Comparison of ENCODE assay signal across 17 cellular contexts in genomic region chr1:206074839-206075238, GRCh38. TPM values are rescaled to one million over a fixed set of nuclear protein-coding genes. Genes with fewer than 3 reads are reported as not detected.
DNase-seq lines count a peak whose midpoint lies in the region; ATAC-seq, FAIRE-seq and TF ChIP-seq lines count a peak whose summit lies in the region.
"Had no signal": no experiment of that assay in that cellular context is flagged by ENCODE, and none has a peak within 500 bp of the region (broad histone marks: within the 10 kb centered on the region; RNA-seq: fewer than 3 reads in every experiment).

No MANE protein-coding gene starts in this region.

- ATAC-seq in HCT116 = peak; percentile 62; the same call in 1 of the 2 replicates
- ATAC-seq in GM19467 (IDR thresholded peaks at IDR 0.05; ENCODE audit: unreplicated experiment) = no peak

- H3K9me3 ChIP-seq in BE2C (no peaks in the 10 kb centered on the region), HCT116 (ENCODE audit: control insufficient read depth in 1 of 2, insufficient read depth in 1 of 2, low read depth in 1 of 2, low read length in 2 of 2) (no peaks in the 10 kb centered on the region), OCI-LY3 (ENCODE audit: insufficient read depth, low read length) (no peaks in the 10 kb centered on the region), H1 (ENCODE audit: insufficient read depth in 2 of 2, low read depth in 1 of 2, low read length in 1 of 2) (no peaks in the 10 kb centered on the region)
- H3K9me3 ChIP-seq: SJSA1 had no signal

- no peak overlapping the region for H4K8ac ChIP-seq in H1 (ENCODE audit: extremely low read depth, insufficient read depth, low read length)

- H3K27ac ChIP-seq in HCT116 (ENCODE audit: low read depth, low read length) = no peak overlapping the region
- H3K27ac ChIP-seq in OCI-LY3 (ENCODE audit: low read length) = peak overlapping the region; percentile 98
- no peak overlapping the region for H3K27ac ChIP-seq in H1 (ENCODE audit: low read depth, low read length)
- H3K27ac ChIP-seq: SJSA1, VCaP had no signal

- H3K4me2 ChIP-seq in HCT116 (ENCODE audit: low read length) (no peak overlapping the region), OCI-LY3 (ENCODE audit: low read length) (no peak overlapping the region), H1 (ENCODE audit: insufficient read depth in 1 of 2, low read depth in 2 of 2, low read length in 2 of 2) (no peak overlapping the region)

- H3K4me3 ChIP-seq in BE2C (ENCODE audit: low read depth, low read length) = no peak overlapping the region
- no peak overlapping the region for H3K4me3 ChIP-seq in HCT116 (replicated peaks in 1 of 2; ENCODE audit: low read depth in 1 of 2, low read length in 2 of 2)
- no peak overlapping the region for H3K4me3 ChIP-seq in OCI-LY3 (ENCODE audit: low read length)
- H3K4me3 ChIP-seq in H1 (ENCODE audit: extremely low read depth in 1 of 4, insufficient read depth in 2 of 4, low read depth in 3 of 4, low read length in 4 of 4) = no peak overlapping the region
- H3K4me3 ChIP-seq: SJSA1 had no signal

- no peak overlapping the region for H3K4ac ChIP-seq in H1 (replicated peaks; ENCODE audit: insufficient read length, low read depth, low read length)

- TF ChIP-seq POLR2A in HCT116 (IDR thresholded peaks at IDR 0.05; ENCODE audit: borderline replicate concordance, extremely low read depth, insufficient read depth, insufficient read length) (no peak), H1 (IDR thresholded peaks at IDR 0.05; ENCODE audit: control extremely low read depth in 1 of 2, low read depth in 2 of 2, low read length in 2 of 2) (no peak)

- no peak for TF ChIP-seq RAD21 in HCT116 (IDR thresholded peaks at IDR 0.05; ENCODE audit: low read depth)
- no peak for TF ChIP-seq RAD21 in H1 (IDR thresholded peaks at IDR 0.05 in 1 of 2, conservative IDR thresholded peaks at IDR 0.05 in 1 of 2; ENCODE audit: low read depth in 2 of 2, low read length in 2 of 2)

- H3K14ac ChIP-seq in H1 (ENCODE audit: insufficient read length) = no peak overlapping the region

- H3K4me1 ChIP-seq in BE2C (no peaks in the 10 kb centered on the region), HCT116 (ENCODE audit: control insufficient read depth in 1 of 2, insufficient read depth in 2 of 2, low read length in 2 of 2) (peaks cover 0 to 4% of the 10 kb centered on the region in 2 experiments; a peak in 1 of 4 replicates), OCI-LY3 (ENCODE audit: low read length) (peaks cover 44% of the 10 kb centered on the region), H1 (replicated peaks in 1 of 4; ENCODE audit: control insufficient read depth in 3 of 4, insufficient read depth in 4 of 4, low read length in 3 of 4) (peaks cover 0 to 9% (median 3%) of the 10 kb centered on the region in 4 experiments; a peak in 3 of 7 replicates)
- H3K4me1 ChIP-seq: SJSA1 had no signal

- no peak for FAIRE-seq in H1 (lab: Jason Lieb, UNC)

- H3K23ac ChIP-seq in H1 (ENCODE audit: insufficient read length) = no peak overlapping the region

- WGBS in H1 (ENCODE audit: extremely low coverage in 1 of 2, insufficient coverage in 1 of 2, insufficient read length in 1 of 2, insufficient replicate concordance in 2 of 2, low coverage in 1 of 2, low lambda C conversion rate in 2 of 2, missing lambda C conversion rate in 1 of 2), 2 experiments = 71% methylated on average over 3 of the region's 3 CpGs; no CpG with 5 or more reads in 1 of the 2 experiments

- RAD21 ChIA-PET in HCT116 (lab: Charles Lee; ENCODE audit: low non-redundant PET in 1 of 2, low total read pairs in 2 of 2, uncharacterized antibody in 2 of 2, unreplicated experiment in 2 of 2) = no interaction called here

- no peak overlapping the region for H2BK15ac ChIP-seq in H1 (ENCODE audit: low read length)

- no peaks in the 10 kb centered on the region for H3K9me2 ChIP-seq in HCT116 (ENCODE audit: insufficient read depth)

- H3K18ac ChIP-seq in H1 (ENCODE audit: extremely low read depth, low read length) = no peak overlapping the region

- peak overlapping the region; percentile 93 for H2BK120ac ChIP-seq in H1 (replicated peaks; ENCODE audit: low read depth, low read length)

- DNase-seq in BE2C = no peak
- DNase-seq in HCT116 (ENCODE audit: low read depth, low spot score) = no peak
- no peak for DNase-seq in H1 (ENCODE audit: low read depth in 1 of 2, low spot score in 2 of 2)
- DNase-seq in cortex of kidney (lab: John Stamatoyannopoulos, UW) = no peak
- no peak for DNase-seq in activated CD4-positive, CD25-positive, alpha-beta regulatory T cell treated with anti-CD3 and anti-CD28 coated beads, Interleukin-2, amount 50 U/mL, for 72 hours
- DNase-seq in iPS-NIHi11 (ENCODE audit: low spot score) = no peak
- DNase-seq: activated naive CD4-positive, alpha-beta T cell treated with anti-CD3 and anti-CD28 coated beads, Interleukin-2, amount 50 U/mL, for 16 hours; IMR-90; NCI-H187 treated with DMSO at 0.1 percent for 48 hours; NCI-H526; substantia nigra had no signal

- TF ChIP-seq EP300 in H1 (IDR thresholded peaks at IDR 0.05; ENCODE audit: borderline replicate concordance in 1 of 2, low read depth in 2 of 2, low read length in 2 of 2) = no peak

- H4K5ac ChIP-seq in H1 (ENCODE audit: insufficient read length, low read depth, low read length) = no peak overlapping the region

- H4K91ac ChIP-seq in H1 (replicated peaks; ENCODE audit: insufficient read length, low read length) = no peak overlapping the region

- H3K27me3 ChIP-seq in BE2C (peaks cover 10% of the 10 kb centered on the region), HCT116 (ENCODE audit: insufficient read depth, low read length) (no peaks in the 10 kb centered on the region), OCI-LY3 (ENCODE audit: low read depth, low read length) (no peaks in the 10 kb centered on the region), H1 (replicated peaks in 1 of 4; ENCODE audit: control insufficient read depth in 3 of 4, extremely low read depth in 1 of 4, insufficient read depth in 3 of 4, low read length in 3 of 4) (no peaks in the 10 kb centered on the region)
- H3K27me3 ChIP-seq: SJSA1 had no signal

- H3K56ac ChIP-seq in H1 (replicated peaks; ENCODE audit: insufficient read length, low read depth, low read length) = no peak overlapping the region

- POLR2A ChIA-PET in HCT116 (lab: Charles Lee) = no interaction called here
- POLR2A ChIA-PET in H1 (lab: Charles Lee; ENCODE audit: partially characterized antibody) = interaction anchor here (1.1 kb wide), 1 partner anchor 9 kb away, joined by 3 read pairs; no protein-coding TSS in a partner anchor

- H3K23me2 ChIP-seq in H1 (ENCODE audit: low read depth, low read length) = no peaks in the 10 kb centered on the region

- TF ChIP-seq CTCF in BE2C (IDR thresholded peaks at IDR 0.05; ENCODE audit: low read depth, low read length) (0 out of 2 replicates have a peak, but pooled peaks have one; percentile 2), HCT116 (IDR thresholded peaks at IDR 0.05 in 2 of 3, conservative IDR thresholded peaks at IDR 0.05 in 1 of 3; ENCODE audit: borderline replicate concordance in 1 of 3, insufficient read depth in 1 of 3, low read depth in 2 of 3, low read length in 2 of 3) (peak in 2 of 3 experiments; percentile 21 to 29; a peak in 3 of 6 replicates), OCI-LY3 (IDR thresholded peaks at IDR 0.05; ENCODE audit: low read depth, low read length) (peak; percentile 22), H1 (IDR thresholded peaks at IDR 0.05; ENCODE audit: control extremely low read depth in 1 of 3, insufficient read depth in 1 of 3, low read depth in 1 of 3, low read length in 3 of 3) (no peak)

- BruUV-seq in HCT116 (replicated peaks; lab: Mats Ljungman, UMichigan) = no TSS peak

- H4K20me1 ChIP-seq in HCT116 (ENCODE audit: insufficient read depth) (no peaks in the 10 kb centered on the region), OCI-LY3 (ENCODE audit: insufficient read depth, low read length) (no peaks in the 10 kb centered on the region), H1 (replicated peaks in 1 of 2; ENCODE audit: control insufficient read depth in 1 of 2, insufficient read depth in 2 of 2, low read length in 2 of 2) (no peaks in the 10 kb centered on the region)

- CTCF ChIA-PET in HCT116 (lab: Charles Lee) (no interaction called here), H1 (lab: Charles Lee; ENCODE audit: partially characterized antibody) (interaction anchor here (0.8 to 1.1 kb wide), 2 partner anchors 8 to 44 kb away, joined by 3 read pairs; no protein-coding TSS in a partner anchor)

- H3K9ac ChIP-seq in HCT116 (ENCODE audit: low read length) (no peak overlapping the region), OCI-LY3 (ENCODE audit: low read length) (no peak overlapping the region), H1 (replicated peaks in 1 of 4; ENCODE audit: extremely low read depth in 1 of 4, low read depth in 3 of 4, low read length in 3 of 4) (no peak overlapping the region)

- no peak overlapping the region for H2AK5ac ChIP-seq in H1 (ENCODE audit: low read depth, low read length)

- peak overlapping the region; percentile 87; the same call in 1 of the 2 replicates for H2BK12ac ChIP-seq in H1 (ENCODE audit: low read depth, low read length)

- H2BK5ac ChIP-seq in H1 (ENCODE audit: low read depth, low read length) = no peak overlapping the region

- 0 out of 2 replicates have a peak overlapping the region, but pooled peaks have one; percentile 80 for H2BK20ac ChIP-seq in H1 (ENCODE audit: low read length)

- no peaks in the 10 kb centered on the region for H3K79me1 ChIP-seq in H1 (ENCODE audit: low read depth, low read length)

- intact Hi-C loops in HCT116 (cut with micrococcal nuclease) = no loop called here

- no peaks in the 10 kb centered on the region for H3K36me3 ChIP-seq in BE2C
- H3K36me3 ChIP-seq in HCT116 (ENCODE audit: control insufficient read depth in 1 of 2, insufficient read depth in 2 of 2, low read length in 2 of 2) = no peaks in the 10 kb centered on the region
- H3K36me3 ChIP-seq in OCI-LY3 (replicated peaks; ENCODE audit: low read depth, low read length) = peaks cover 24% of the 10 kb centered on the region
- no peaks in the 10 kb centered on the region for H3K36me3 ChIP-seq in H1 (ENCODE audit: control insufficient read depth in 2 of 4, insufficient read depth in 4 of 4, low read length in 3 of 4)
- H3K36me3 ChIP-seq: SJSA1 had no signal

- H3K79me2 ChIP-seq in HCT116 (ENCODE audit: insufficient read depth, low read length) (no peaks in the 10 kb centered on the region), OCI-LY3 (ENCODE audit: low read length) (peaks cover 12% of the 10 kb centered on the region), H1 (ENCODE audit: control insufficient read depth in 1 of 2, insufficient read depth in 2 of 2, low read length in 2 of 2) (no peaks in the 10 kb centered on the region)

- H2AFZ ChIP-seq in HCT116 (ENCODE audit: low read depth, low read length, poor library complexity, severe bottlenecking) = no peak overlapping the region
- no peak overlapping the region for H2AFZ ChIP-seq in OCI-LY3 (ENCODE audit: low read depth, low read length)
- H2AFZ ChIP-seq in H1 (ENCODE audit: low read length) = no peak overlapping the region

RNA-seq across cellular contexts. Expression of gene RHEX, which starts 21.9 kb away (rescaled TPM):
- not detected for polyA plus RNA-seq in BE2C (2012; ENCODE audit: insufficient read depth, insufficient read length, low read depth)
- not detected for total RNA-seq in HCT116 (2021; ENCODE audit: unreplicated experiment)
- polyA plus RNA-seq in HCT116 (2012) = not detected in 2 replicates
- total RNA-seq in H1 (2021; fragmentation: NEBNext Ultra II Directional; extraction: Animal tissue kit (Norgen Biotek cat#: 25700)) = not detected in 2 replicates
- polyA plus RNA-seq in H1 (2011; rRNA removed) = not detected in 2 replicates
- polyA plus RNA-seq in H1 (2011; cell fraction: cytosol; rRNA removed) = not detected
- polyA plus RNA-seq in H1 (2011; cell fraction: nucleus; rRNA removed) = not detected
- polyA plus RNA-seq in H1 (2012, experiment 1 of 2) = not detected in 4 replicates
- polyA plus RNA-seq in H1 (2012, experiment 2 of 2) = not detected
- polyA plus RNA-seq in H1 (2013, experiment 1 of 2) = not detected
- not detected for polyA plus RNA-seq in H1 (2013, experiment 2 of 2)
- polyA minus RNA-seq in H1 (2011; rRNA and poly(A)+ RNA removed) = not detected in 2 replicates
- polyA minus RNA-seq in H1 (2011; cell fraction: cytosol; rRNA and poly(A)+ RNA removed) = not detected
- not detected for polyA minus RNA-seq in H1 (2011; cell fraction: nucleus; rRNA and poly(A)+ RNA removed)
- total RNA-seq: glomerular endothelial cell, IMR-90, SJSA1 had no signal
- polyA plus RNA-seq: AG04450, IMR-90 had no signal

RNA-seq across cellular contexts. Expression of gene AVPR1B, which starts 42.3 kb away (rescaled TPM):
- polyA plus RNA-seq in BE2C (2012; ENCODE audit: insufficient read depth, insufficient read length, low read depth) = not detected
- total RNA-seq in HCT116 (2021; ENCODE audit: unreplicated experiment) = not detected
- polyA plus RNA-seq in HCT116 (2012) = 0.04 TPM in 1 of 2 replicates, not detected in the other
- total RNA-seq in H1 (2021; fragmentation: NEBNext Ultra II Directional; extraction: Animal tissue kit (Norgen Biotek cat#: 25700)) = 0.42 and 0.50 TPM in 2 replicates
- 0.29 and 0.44 TPM in 2 replicates for polyA plus RNA-seq in H1 (2011; rRNA removed)
- 0.30 TPM for polyA plus RNA-seq in H1 (2011; cell fraction: cytosol; rRNA removed)
- polyA plus RNA-seq in H1 (2011; cell fraction: nucleus; rRNA removed) = 0.39 TPM
- polyA plus RNA-seq in H1 (2012, experiment 1 of 2) = 0.23 to 0.27 TPM (median 0.27 TPM) in 3 of 4 replicates, not detected in the other
- 0.07 TPM for polyA plus RNA-seq in H1 (2012, experiment 2 of 2)
- polyA plus RNA-seq in H1 (2013, experiment 1 of 2) = 0.20 TPM
- polyA plus RNA-seq in H1 (2013, experiment 2 of 2) = 0.24 TPM
- polyA minus RNA-seq in H1 (2011; rRNA and poly(A)+ RNA removed) = 0.35 and 0.37 TPM in 2 replicates
- polyA minus RNA-seq in H1 (2011; cell fraction: cytosol; rRNA and poly(A)+ RNA removed) = not detected
- polyA minus RNA-seq in H1 (2011; cell fraction: nucleus; rRNA and poly(A)+ RNA removed) = 0.30 TPM
- total RNA-seq: glomerular endothelial cell, IMR-90, SJSA1 had no signal
- polyA plus RNA-seq: AG04450, IMR-90 had no signal

RNA-seq across cellular contexts. Expression of gene CTSE, which starts 51.1 kb away (rescaled TPM):
- polyA plus RNA-seq in BE2C (2012; ENCODE audit: insufficient read depth, insufficient read length, low read depth) = not detected
- total RNA-seq in HCT116 (2021; ENCODE audit: unreplicated experiment) = 0.12 TPM
- not detected in 2 replicates for polyA plus RNA-seq in HCT116 (2012)
- not detected in 2 replicates for total RNA-seq in H1 (2021; fragmentation: NEBNext Ultra II Directional; extraction: Animal tissue kit (Norgen Biotek cat#: 25700))
- 0.03 TPM in 1 of 2 replicates, not detected in the other for polyA plus RNA-seq in H1 (2011; rRNA removed)
- not detected for polyA plus RNA-seq in H1 (2011; cell fraction: cytosol; rRNA removed)
- not detected for polyA plus RNA-seq in H1 (2011; cell fraction: nucleus; rRNA removed)
- not detected in 4 replicates for polyA plus RNA-seq in H1 (2012, experiment 1 of 2)
- not detected for polyA plus RNA-seq in H1 (2012, experiment 2 of 2)
- not detected for polyA plus RNA-seq in H1 (2013, experiment 1 of 2)
- not detected for polyA plus RNA-seq in H1 (2013, experiment 2 of 2)
- polyA minus RNA-seq in H1 (2011; rRNA and poly(A)+ RNA removed) = not detected in 2 replicates
- not detected for polyA minus RNA-seq in H1 (2011; cell fraction: cytosol; rRNA and poly(A)+ RNA removed)
- not detected for polyA minus RNA-seq in H1 (2011; cell fraction: nucleus; rRNA and poly(A)+ RNA removed)
- total RNA-seq: glomerular endothelial cell, IMR-90, SJSA1 had no signal
- polyA plus RNA-seq: AG04450, IMR-90 had no signal

Comparison
In these comparisons a context has a peak if more than half of its experiments do, and no peak if none do; other contexts are left out.
1. CTCF ChIP-seq: peak in BE2C (single experiment), HCT116 (2 of 3) and OCI-LY3 (single experiment); none in H1 (0 of 3).